ENCODE assay signal across 15 cellular contexts in genomic region chr19:48248081-48248833, GRCh38. TPM values are rescaled to one million over a fixed set of nuclear protein-coding genes. Genes with fewer than 3 reads are reported as not detected.
DNase-seq lines count a peak whose midpoint lies in the region; ATAC-seq and TF ChIP-seq lines count a peak whose summit lies in the region.
"Had no signal": no experiment of that assay in that cellular context is flagged by ENCODE, and none has a peak within 500 bp of the region (broad histone marks: within the 10 kb centered on the region; RNA-seq: fewer than 3 reads in every experiment).

No MANE protein-coding gene starts in this region.

- H3K9me3 Mint-ChIP-seq in MCF 10A (ENCODE audit: unreplicated experiment): no peaks in the 10 kb centered on the region

- ATAC-seq in thoracic aorta (ENCODE audit: insufficient number of reproducible peaks, low FRiP score, low read depth) (no peak), GM19324 (IDR thresholded peaks at IDR 0.05; ENCODE audit: low FRiP score, unreplicated experiment) (no peak), HG03457 (IDR thresholded peaks at IDR 0.05; ENCODE audit: unreplicated experiment) (no peak)

- BruUV-seq in MCF 10A (replicated peaks; lab: Mats Ljungman, UMichigan): no TSS peak

- intact Hi-C loops in breast epithelium (cut with DNase I; ENCODE audit: low total_unique reads) (no loop called here), MCF 10A (cut with micrococcal nuclease) (no loop called here), esophagus muscularis mucosa (cut with DNase I) (no loop called here), head of caudate nucleus (cut with DNase I) (no loop called here)

- H3K27me3 ChIP-seq in breast epithelium (no peaks in the 10 kb centered on the region), Peyer's patch (no peaks in the 10 kb centered on the region), esophagus muscularis mucosa (no peaks in the 10 kb centered on the region), thoracic aorta (replicated peaks; ENCODE audit: insufficient read depth) (no peaks in the 10 kb centered on the region)

- POLR2A ChIA-PET in MCF 10A (lab: Yijun Ruan, JAX): no interaction called here

- WGBS in esophagus muscularis mucosa: 87% methylated on average over 7 of the region's 7 CpGs

- H3K27ac ChIP-seq in breast epithelium: no peak overlapping the region
- peak overlapping the region; percentile 11 to 85 (median 61) for H3K27ac ChIP-seq in Peyer's patch
- peak overlapping the region in 1 of 4 donors; percentile 9 for H3K27ac ChIP-seq in esophagus muscularis mucosa (replicated peaks in 1 of 4)
- no peak overlapping the region for H3K27ac ChIP-seq in thoracic aorta

- H3K9me3 ChIP-seq in breast epithelium (no peaks in the 10 kb centered on the region), Peyer's patch (no peaks in the 10 kb centered on the region), esophagus muscularis mucosa (no peaks in the 10 kb centered on the region), thoracic aorta (no peaks in the 10 kb centered on the region)
- H3K9me3 ChIP-seq: HAP-1 had no signal

- no peaks in the 10 kb centered on the region for H3K27me3 Mint-ChIP-seq in MCF 10A (ENCODE audit: insufficient read depth, unreplicated experiment)

- TF ChIP-seq CTCF in breast epithelium (IDR thresholded peaks at IDR 0.05) (no peak), MCF 10A (IDR thresholded peaks at IDR 0.05; ENCODE audit: unreplicated experiment) (no peak), Peyer's patch (IDR thresholded peaks at IDR 0.05) (no peak), esophagus muscularis mucosa (IDR thresholded peaks at IDR 0.05) (no peak), thoracic aorta (IDR thresholded peaks at IDR 0.05) (no peak)

- peaks cover 21% of the 10 kb centered on the region for H3K36me3 Mint-ChIP-seq in MCF 10A (ENCODE audit: insufficient read depth, unreplicated experiment)

- no peak overlapping the region for H3K27ac Mint-ChIP-seq in MCF 10A (ENCODE audit: low read depth, unreplicated experiment)

- no peak overlapping the region for H3K4me3 Mint-ChIP-seq in MCF 10A (ENCODE audit: unreplicated experiment)

- no peaks in the 10 kb centered on the region for H3K36me3 ChIP-seq in breast epithelium
- peaks cover 0 to 13% (median 0%) of the 10 kb centered on the region in 3 donors for H3K36me3 ChIP-seq in Peyer's patch
- H3K36me3 ChIP-seq in esophagus muscularis mucosa: peaks cover 0 to 27% (median 16%) of the 10 kb centered on the region in 4 donors
- H3K36me3 ChIP-seq in thoracic aorta: peaks cover 10% of the 10 kb centered on the region
- H3K36me3 ChIP-seq: HAP-1 had no signal

- CTCF ChIA-PET in MCF 10A (lab: Yijun Ruan, JAX): interaction anchor here (0.5 kb wide), 1 partner anchor 12 kb away, joined by 3 read pairs; no protein-coding TSS in a partner anchor

- H3K4me1 Mint-ChIP-seq in MCF 10A (ENCODE audit: insufficient read depth, unreplicated experiment): peaks cover 7% of the 10 kb centered on the region

- DNase-seq in breast epithelium (ENCODE audit: low spot score in 2 of 2): no peak
- no peak for DNase-seq in MCF 10A (ENCODE audit: unreplicated experiment)
- no peak for DNase-seq in Peyer's patch
- DNase-seq in esophagus muscularis mucosa (ENCODE audit: extremely low spot score): no peak
- DNase-seq in thoracic aorta (ENCODE audit: low spot score): no peak
- no peak for DNase-seq in head of caudate nucleus
- DNase-seq: AML-193; effector CD4-positive, alpha-beta T cell; GF-D8; Karpas-422; NCI-H226; RPMI8226 had no signal

- H3K4me3 ChIP-seq in breast epithelium (peak overlapping the region in 2 of 3 donors; percentile 37 to 50), Peyer's patch (peak overlapping the region; percentile 32 to 43 (median 36)), esophagus muscularis mucosa (peak overlapping the region; percentile 35 to 54 (median 37)), thoracic aorta (peak overlapping the region; percentile 68)
- H3K4me3 ChIP-seq: HAP-1 had no signal

- no peak for TF ChIP-seq EP300 in esophagus muscularis mucosa (IDR thresholded peaks at IDR 0.05)

- TF ChIP-seq POLR2A in breast epithelium (IDR thresholded peaks at IDR 0.05): no peak
- TF ChIP-seq POLR2A in Peyer's patch (IDR thresholded peaks at IDR 0.05): no peak
- TF ChIP-seq POLR2A in esophagus muscularis mucosa (IDR thresholded peaks at IDR 0.05; ENCODE audit: low read depth): no peak

- H3K4me1 ChIP-seq in breast epithelium: no peaks in the 10 kb centered on the region
- H3K4me1 ChIP-seq in Peyer's patch: peaks cover 0 to 4% (median 0%) of the 10 kb centered on the region in 4 donors
- H3K4me1 ChIP-seq in esophagus muscularis mucosa: peaks cover 3 to 19% (median 5%) of the 10 kb centered on the region in 4 donors
- H3K4me1 ChIP-seq in thoracic aorta (ENCODE audit: control insufficient read depth in 1 of 2, low read depth in 2 of 2): no peaks in the 10 kb centered on the region
- H3K4me1 ChIP-seq: HAP-1 had no signal

RNA-seq across cellular contexts. Expression of gene CARD8, which starts 7.5 kb away (rescaled TPM):
- total RNA-seq in breast epithelium: 10 to 100 TPM; 35.0 to 39.0 (median 35.8) TPM
- total RNA-seq in MCF 10A (2022): 16.0 and 24.0 TPM in 2 replicates
- total RNA-seq in Peyer's patch: 100 to 1,000 TPM in 1 of 4 donors, 10 to 100 TPM in 3; 31.5 to 115 (median 39.2) TPM
- total RNA-seq in esophagus muscularis mucosa: 10 to 100 TPM; 17.7 to 22.3 (median 20.9) TPM
- total RNA-seq in thoracic aorta: 10 to 100 TPM; 40.8 to 50.9 TPM

RNA-seq across cellular contexts. Expression of gene ZNF114, which starts 21.6 kb away (rescaled TPM):
- total RNA-seq in breast epithelium (1 to 10 TPM in 1 of 3 donors, under 1 TPM in 1, not detected in 1; 0.32 to 1.3 TPM), MCF 10A (2022) (not detected in 2 replicates), Peyer's patch (not detected), esophagus muscularis mucosa (under 1 TPM in 2 of 4 donors, not detected in 2; 0.26 to 0.46 TPM), thoracic aorta (under 1 TPM in 1 of 2 donors, not detected in 1; 0.27 TPM)

Comparison
In these comparisons a context has a peak if more than half of its experiments do, and no peak if none do; other contexts are left out.
1. H3K27ac ChIP-seq: peak in Peyer's patch (4 of 4); none in breast epithelium (0 of 2) and thoracic aorta (0 of 2).
2. Peak in every context shown above with its lines, with median percentiles within 50 percentile points of each other: H3K4me3 ChIP-seq.